Comparison of ENCODE assay signal across 1 cellular context in genomic region chr9:129958771-129959170, GRCh38.
TF ChIP-seq lines count a peak whose summit lies in the region.

No MANE protein-coding gene starts in this region.

TF ChIP-seq in K562, 482 proteins besides CTCF, POLR2A, EP300 and RAD21 (continued from another document):
- TF ChIP-seq NCOA6 (IDR thresholded peaks at IDR 0.05), result no peak
